26 cellular contexts compared by ENCODE assay signal in genomic region chr6:39018103-39018502, GRCh38. TPM values are rescaled to one million over a fixed set of nuclear protein-coding genes. Genes with fewer than 3 reads are reported as not detected.
DNase-seq lines count a peak whose midpoint lies in the region; ATAC-seq, FAIRE-seq and TF ChIP-seq lines count a peak whose summit lies in the region.
"Had no signal": no experiment of that assay in that cellular context is flagged by ENCODE, and none has a peak within 500 bp of the region (broad histone marks: within the 10 kb centered on the region; RNA-seq: fewer than 3 reads in every experiment).

No MANE protein-coding gene starts in this region.

- H3K27me3 ChIP-seq in heart left ventricle (peaks cover 0 to 7% (median 0%) of the 10 kb centered on the region in 9 donors), pancreas (no peaks in the 10 kb centered on the region)
- H3K27me3 ChIP-seq: BLaER1 treated with 17β-estradiol and CSF1 and Interleukin-3, amounts not matched to agents 10 nM and 100 nM had no signal

- H3K4me3 ChIP-seq in heart left ventricle, result no peak overlapping the region
- H3K4me3 ChIP-seq in pancreas, result no peak overlapping the region
- H3K4me3 ChIP-seq: BLaER1 treated with 17β-estradiol and CSF1 and Interleukin-3, amounts not matched to agents 10 nM and 100 nM; SK-N-MC had no signal

- H3K27me3 Mint-ChIP-seq in T-cell, result peaks cover 0 to 15% of the 10 kb centered on the region in 2 donors
- peaks cover 21 to 22% of the 10 kb centered on the region in 2 donors for H3K27me3 Mint-ChIP-seq in effector memory CD8-positive, alpha-beta T cell

- intact Hi-C loops in Right ventricle myocardium inferior (cut with DNase I) (no loop called here), cardiac septum (cut with DNase I) (no loop called here), heart left ventricle (cut with DNase I) (no loop called here), pancreas (cut with DNase I) (no loop called here)

- H3K4me1 ChIP-seq in heart left ventricle (no peaks in the 10 kb centered on the region), pancreas (no peaks in the 10 kb centered on the region)

- H3K9me3 ChIP-seq in heart left ventricle (no peaks in the 10 kb centered on the region), pancreas (no peaks in the 10 kb centered on the region)

- no peaks in the 10 kb centered on the region for H3K36me3 Mint-ChIP-seq in T-cell
- no peaks in the 10 kb centered on the region for H3K36me3 Mint-ChIP-seq in effector memory CD8-positive, alpha-beta T cell (ENCODE audit: insufficient read depth)
- H3K36me3 Mint-ChIP-seq: CD8-positive, alpha-beta T cell had no signal

- no peak overlapping the region for H3K27ac Mint-ChIP-seq in T-cell
- no peak overlapping the region for H3K27ac Mint-ChIP-seq in effector memory CD8-positive, alpha-beta T cell
- H3K27ac Mint-ChIP-seq: CD8-positive, alpha-beta T cell had no signal

- H3K9me3 Mint-ChIP-seq in T-cell, result no peaks in the 10 kb centered on the region
- no peaks in the 10 kb centered on the region for H3K9me3 Mint-ChIP-seq in effector memory CD8-positive, alpha-beta T cell
- H3K9me3 Mint-ChIP-seq: CD8-positive, alpha-beta T cell had no signal

- H3K4me1 Mint-ChIP-seq in T-cell, result no peaks in the 10 kb centered on the region
- no peaks in the 10 kb centered on the region for H3K4me1 Mint-ChIP-seq in effector memory CD8-positive, alpha-beta T cell (ENCODE audit: low read depth in 2 of 2)

- no peak for FAIRE-seq in pancreas (lab: Jason Lieb, UNC)
- FAIRE-seq: G401.6, H1, RCC 7860 had no signal

- DNase-seq in Right ventricle myocardium inferior (ENCODE audit: missing footprints) (no peak), cardiac septum (ENCODE audit: low spot score) (no peak), NCI-H2029 (lab: John Stamatoyannopoulos, UW) (peak; percentile 94), heart left ventricle (peak in 3 of 5 donors; percentile 32 to 58 (median 37)), pancreas (peak in 2 of 6 donors; percentile 32), T-cell (no peak), cerebellum (ENCODE audit: low spot score) (no peak)
- no peak for DNase-seq in effector memory CD8-positive, alpha-beta T cell
- DNase-seq: Calu3; CD8-positive, alpha-beta T cell; IMR-90; Karpas-422; MM.1S; NCI-H1092; NCI-H2107; NCI-H526 treated with DMSO at 0.1 percent for 48 hours; SHP77 had no signal

- no peak for TF ChIP-seq POLR2A in heart left ventricle (IDR thresholded peaks at IDR 0.05)

- H3K4me3 Mint-ChIP-seq in T-cell, result no peak overlapping the region
- H3K4me3 Mint-ChIP-seq in effector memory CD8-positive, alpha-beta T cell, result no peak overlapping the region
- H3K4me3 Mint-ChIP-seq: CD8-positive, alpha-beta T cell had no signal

- WGBS in heart left ventricle, 4 donors, result 28 to 42% (median 30%) methylated on average over 5 of the region's 5 CpGs
- 48 to 57% methylated on average over 5 of the region's 5 CpGs for WGBS in pancreas, 2 donors

- CTCF ChIA-PET in T-cell (lab: Charles Lee), result no interaction called here

- H3K36me3 ChIP-seq in heart left ventricle (no peaks in the 10 kb centered on the region), pancreas (no peaks in the 10 kb centered on the region)
- H3K36me3 ChIP-seq: BLaER1 treated with 17β-estradiol and CSF1 and Interleukin-3, amounts not matched to agents 10 nM and 100 nM had no signal

- ATAC-seq in Right ventricle myocardium inferior (peak; percentile 84), heart left ventricle (peak; percentile 86 to 97 (median 93)), pancreas (peak; percentile 48 to 83 (median 72)), T-cell (replicated peaks in 1 of 4) (no peak)
- ATAC-seq in effector memory CD8-positive, alpha-beta T cell (replicated peaks), result no peak
- ATAC-seq: CD8-positive, alpha-beta T cell had no signal

- POLR2A ChIA-PET in T-cell (lab: Charles Lee), result no interaction called here

- H3K27ac ChIP-seq in heart left ventricle (no peak overlapping the region), pancreas (no peak overlapping the region)
- H3K27ac ChIP-seq: BLaER1 treated with 17β-estradiol and CSF1 and Interleukin-3, amounts not matched to agents 10 nM and 100 nM; HL-60; SK-N-MC had no signal

- TF ChIP-seq CTCF in heart left ventricle (IDR thresholded peaks at IDR 0.05) (no peak), pancreas (IDR thresholded peaks at IDR 0.05) (no peak)

RNA-seq across cellular contexts. Expression of gene GLP1R, which starts 30.5 kb away (rescaled TPM):
- total RNA-seq in Right ventricle myocardium inferior, result 6.8 TPM
- 0.08 TPM for total RNA-seq in cardiac septum
- 1 to 10 TPM in 8 of 9 donors, under 1 TPM in 1; 0.25 to 6.4 (median 2.4) TPM for total RNA-seq in heart left ventricle
- polyA plus RNA-seq in heart left ventricle, result 1 to 10 TPM; 1.3 to 1.6 TPM
- total RNA-seq in pancreas, result 1 to 10 TPM; 4.3 to 9.7 (median 7.6) TPM
- polyA plus RNA-seq in pancreas, result 1 to 10 TPM; 3.4 TPM
- under 1 TPM in 1 of 5 donors, not detected in 4; 0.07 TPM for total RNA-seq in T-cell
- total RNA-seq in cerebellum, result 0.82 TPM
- total RNA-seq: A673; CD8-positive, alpha-beta T cell; HT1080; IMR-90; OCI-LY7 had no signal
- polyA plus RNA-seq: IMR-90 had no signal

Comparison
In these comparisons a context has a peak if more than half of its experiments do, and no peak if none do; other contexts are left out.
1. DNase-seq: peak in NCI-H2029 (single experiment) and heart left ventricle (3 of 5); none in Right ventricle myocardium inferior (single experiment), cardiac septum (single experiment), T-cell (0 of 34), effector memory CD8-positive, alpha-beta T cell (0 of 3) and cerebellum (single experiment).
2. ATAC-seq: peak in Right ventricle myocardium inferior (single experiment), heart left ventricle (4 of 4) and pancreas (4 of 4); none in T-cell (0 of 4) and effector memory CD8-positive, alpha-beta T cell (single experiment).